In genomic region chr15:67186688-67187087, GRCh38 we compare ENCODE assay signal across 13 cellular contexts.
DNase-seq lines count a peak whose midpoint lies in the region; ATAC-seq and TF ChIP-seq lines count a peak whose summit lies in the region.
"Had no signal": no experiment of that assay in that cellular context is flagged by ENCODE, and none has a peak within 500 bp of the region (broad histone marks: within the 10 kb centered on the region; RNA-seq: fewer than 3 reads in every experiment).

No MANE protein-coding gene starts in this region.

- H3K9me3 Mint-ChIP-seq in T-helper 1 cell treated with Interleukin-12 subunit alpha and Interleukin-12 subunit beta and Interleukin-4 antibody, amounts not matched to agents 30 μg/mL and 1 μg/mL, for 36 hours, result no peaks in the 10 kb centered on the region
- no peaks in the 10 kb centered on the region for H3K9me3 Mint-ChIP-seq in activated T-helper 17 cell treated with anti-CD3 and anti-CD28 coated beads, Interleukin-2, amount 50 U/mL, for 72 hours
- H3K9me3 Mint-ChIP-seq in mesothelial cell of epicardium, result no peaks in the 10 kb centered on the region

- TF ChIP-seq CTCF in mesothelial cell of epicardium (IDR thresholded peaks at IDR 0.05; ENCODE audit: unreplicated experiment) (no peak), suprapubic skin (IDR thresholded peaks at IDR 0.05) (no peak)

- no peak for TF ChIP-seq EP300 in suprapubic skin (IDR thresholded peaks at IDR 0.05)

- H3K4me3 Mint-ChIP-seq in T-helper 1 cell treated with Interleukin-12 subunit alpha and Interleukin-12 subunit beta and Interleukin-4 antibody, amounts not matched to agents 30 μg/mL and 1 μg/mL, for 36 hours, result no peak overlapping the region
- H3K4me3 Mint-ChIP-seq in activated T-helper 17 cell treated with anti-CD3 and anti-CD28 coated beads, Interleukin-2, amount 50 U/mL, for 72 hours, result peak overlapping the region; percentile 47
- H3K4me3 Mint-ChIP-seq in mesothelial cell of epicardium, result no peak overlapping the region
- H3K4me3 Mint-ChIP-seq: activated CD8-positive, alpha-beta T cell treated with anti-CD3 and anti-CD28 coated beads, Interleukin-2, amount 10 ng/mL, durations not matched to agents 7 days and 5 days had no signal

- DNase-seq in T-helper 1 cell (no peak), mesothelial cell of epicardium (ENCODE audit: low spot score in 2 of 2, unreplicated experiment in 2 of 2) (peak in 1 of 2 experiments; percentile 26), suprapubic skin (ENCODE audit: low spot score in 2 of 2) (no peak), NCI-H1436 (lab: John Stamatoyannopoulos, UW) (no peak)
- DNase-seq: activated CD8-positive, alpha-beta T cell treated with anti-CD3 and anti-CD28 coated beads, Interleukin-2, amount 10 ng/mL, durations not matched to agents 7 days and 5 days; left colon; NCI-H146; NK-92 treated with Interleukin-12 subunit alpha and Interleukin-12 subunit beta, amount 100 ng/mL, for 24 hours; stimulated activated CD4-positive, alpha-beta T cell treated with anti-CD3 and anti-CD28 coated beads, Interleukin-4, amount 100 ng/mL, for 1 hour had no signal

- peaks cover 60% of the 10 kb centered on the region for H3K4me1 ChIP-seq in suprapubic skin

- H3K27ac Mint-ChIP-seq in T-helper 1 cell treated with Interleukin-12 subunit alpha and Interleukin-12 subunit beta and Interleukin-4 antibody, amounts not matched to agents 30 μg/mL and 1 μg/mL, for 36 hours, result peak overlapping the region; percentile 36
- peak overlapping the region; percentile 92 for H3K27ac Mint-ChIP-seq in activated T-helper 17 cell treated with anti-CD3 and anti-CD28 coated beads, Interleukin-2, amount 50 U/mL, for 72 hours
- peak overlapping the region; percentile 73 for H3K27ac Mint-ChIP-seq in mesothelial cell of epicardium

- H3K27me3 Mint-ChIP-seq in T-helper 1 cell treated with Interleukin-12 subunit alpha and Interleukin-12 subunit beta and Interleukin-4 antibody, amounts not matched to agents 30 μg/mL and 1 μg/mL, for 36 hours (ENCODE audit: low read depth), result no peaks in the 10 kb centered on the region
- H3K27me3 Mint-ChIP-seq in activated T-helper 17 cell treated with anti-CD3 and anti-CD28 coated beads, Interleukin-2, amount 50 U/mL, for 72 hours, result no peaks in the 10 kb centered on the region
- H3K27me3 Mint-ChIP-seq in mesothelial cell of epicardium (ENCODE audit: low read depth), result no peaks in the 10 kb centered on the region

- H3K36me3 ChIP-seq in suprapubic skin, result peaks cover 53% of the 10 kb centered on the region

- WGBS in suprapubic skin, result 73% methylated on average over 4 of the region's 4 CpGs

- no peak overlapping the region for H3K4me3 ChIP-seq in suprapubic skin

- TF ChIP-seq POLR2A in suprapubic skin (IDR thresholded peaks at IDR 0.05), result no peak

- H3K4me1 Mint-ChIP-seq in T-helper 1 cell treated with Interleukin-12 subunit alpha and Interleukin-12 subunit beta and Interleukin-4 antibody, amounts not matched to agents 30 μg/mL and 1 μg/mL, for 36 hours (ENCODE audit: low read depth), result peaks cover 12% of the 10 kb centered on the region
- H3K4me1 Mint-ChIP-seq in activated T-helper 17 cell treated with anti-CD3 and anti-CD28 coated beads, Interleukin-2, amount 50 U/mL, for 72 hours, result peaks cover 23% of the 10 kb centered on the region
- peaks cover 30% of the 10 kb centered on the region for H3K4me1 Mint-ChIP-seq in mesothelial cell of epicardium

- no peak for ATAC-seq in activated T-helper 17 cell treated with anti-CD3 and anti-CD28 coated beads, Interleukin-2, amount 50 U/mL, for 72 hours (replicated peaks)
- ATAC-seq in HG02970 (IDR thresholded peaks at IDR 0.05; ENCODE audit: low FRiP score, unreplicated experiment) (no peak), GM21786 (IDR thresholded peaks at IDR 0.05; ENCODE audit: unreplicated experiment) (no peak)
- ATAC-seq: left colon had no signal

- H3K27ac ChIP-seq in suprapubic skin, result peak overlapping the region; percentile 71

- H3K9me3 ChIP-seq in suprapubic skin, result no peaks in the 10 kb centered on the region

- H3K27me3 ChIP-seq in suprapubic skin, result no peaks in the 10 kb centered on the region

- H3K36me3 Mint-ChIP-seq in T-helper 1 cell treated with Interleukin-12 subunit alpha and Interleukin-12 subunit beta and Interleukin-4 antibody, amounts not matched to agents 30 μg/mL and 1 μg/mL, for 36 hours (ENCODE audit: low read depth), result peaks cover 74% of the 10 kb centered on the region
- peaks cover 95% of the 10 kb centered on the region for H3K36me3 Mint-ChIP-seq in activated T-helper 17 cell treated with anti-CD3 and anti-CD28 coated beads, Interleukin-2, amount 50 U/mL, for 72 hours (ENCODE audit: low read depth)
- H3K36me3 Mint-ChIP-seq in mesothelial cell of epicardium, result peaks cover 44% of the 10 kb centered on the region

Comparison
In these comparisons a context has a peak if more than half of its experiments do, and no peak if none do; other contexts are left out.
1. H3K27ac Mint-ChIP-seq: peak in every context shown above with its lines; median percentile 92 in activated T-helper 17 cell treated with anti-CD3 and anti-CD28 coated beads, Interleukin-2, amount 50 U/mL, for 72 hours; 73 in mesothelial cell of epicardium; 36 in T-helper 1 cell treated with Interleukin-12 subunit alpha and Interleukin-12 subunit beta and Interleukin-4 antibody, amounts not matched to agents 30 μg/mL and 1 μg/mL, for 36 hours.